Comparison of ENCODE assay signal across 28 cellular contexts in genomic region chr12:93169536-93169935, GRCh38.
DNase-seq lines count a peak whose midpoint lies in the region; ATAC-seq, FAIRE-seq and TF ChIP-seq lines count a peak whose summit lies in the region.
"Had no signal": no experiment of that assay in that cellular context is flagged by ENCODE, and none has a peak within 500 bp of the region (broad histone marks: within the 10 kb centered on the region; RNA-seq: fewer than 3 reads in every experiment).

No MANE protein-coding gene starts in this region.

- CTCF ChIA-PET in HEK293 (lab: Yijun Ruan, JAX) (no interaction called here), K562 (lab: Yijun Ruan, JAX; ENCODE audit: low intra/inter-chr PET ratio) (no interaction called here)

- POLR2A ChIA-PET in HEK293 (lab: Yijun Ruan, JAX): no interaction called here
- POLR2A ChIA-PET in K562 (lab: Yijun Ruan, JAX): interaction anchor here (1.1 kb wide), 1 partner anchor 17 kb away, joined by 3 read pairs; no protein-coding TSS in a partner anchor

- no peaks in the 10 kb centered on the region for H3K9me1 ChIP-seq in K562 (ENCODE audit: control insufficient read depth, insufficient read depth, low read length)

- H3K79me1 ChIP-seq in H9 (ENCODE audit: insufficient read depth, low read depth, low read length, poor library complexity, severe bottlenecking): no peaks in the 10 kb centered on the region

- H2BK20ac ChIP-seq in H9 (ENCODE audit: low read depth, low read length, poor library complexity, severe bottlenecking): no peak overlapping the region

- ATAC-seq in K562: no peak
- ATAC-seq in stimulated activated naive B cell treated with anti-CD40 and anti-IgM and Interleukin-4, amounts not matched to agents 10 μg/mL and 1 μg/mL and 100 μg/mL, for 72 hours (replicated peaks): no peak
- ATAC-seq: GM12878 had no signal

- H4K20me1 ChIP-seq in K562 (replicated peaks; ENCODE audit: control insufficient read depth, insufficient read depth, low read length) (no peaks in the 10 kb centered on the region), H9 (ENCODE audit: control insufficient read depth, insufficient read depth, insufficient read length) (no peaks in the 10 kb centered on the region)
- H4K20me1 ChIP-seq: BLaER1 had no signal

- H3K36me3 ChIP-seq in HEK293 (ENCODE audit: control insufficient read depth in 2 of 2, insufficient read depth in 1 of 2, low read length in 2 of 2) (no peaks in the 10 kb centered on the region), SK-N-MC (ENCODE audit: insufficient read depth, low read length) (no peaks in the 10 kb centered on the region), K562 (ENCODE audit: control insufficient read depth, insufficient read depth, low read length) (no peaks in the 10 kb centered on the region)
- H3K36me3 ChIP-seq: BE2C, BLaER1 had no signal

- no peak overlapping the region for H4K5ac ChIP-seq in H9 (ENCODE audit: insufficient read length, low read depth, low read length)

- H4K8ac ChIP-seq in H9 (replicated peaks; ENCODE audit: insufficient read length, low read depth, low read length): no peak overlapping the region

- intact Hi-C loops in K562 (cut with micrococcal nuclease): no loop called here

- peaks cover 0 to 4% of the 10 kb centered on the region in 2 donors for H3K36me3 Mint-ChIP-seq in stimulated activated naive B cell treated with anti-CD40 and anti-IgM and Interleukin-4, amounts not matched to agents 10 μg/mL and 1 μg/mL and 100 μg/mL, for 72 hours
- H3K36me3 Mint-ChIP-seq in H9 (ENCODE audit: insufficient read depth in 1 of 3, low read depth in 3 of 3): no peaks in the 10 kb centered on the region
- H3K36me3 Mint-ChIP-seq: CD14-positive monocyte; CD4-positive, alpha-beta memory T cell; CD4-positive, CD25-positive, alpha-beta regulatory T cell; CD8-positive, alpha-beta memory T cell had no signal

- no peak overlapping the region for H2BK12ac ChIP-seq in H9 (ENCODE audit: insufficient read length, low read depth, low read length)

- H3K27me3 ChIP-seq in K562 (ENCODE audit: control insufficient read depth in 2 of 2, insufficient read depth in 2 of 2, low read length in 2 of 2): no peaks in the 10 kb centered on the region
- peaks cover 2% of the 10 kb centered on the region; the same call in 1 of the 2 replicates for H3K27me3 ChIP-seq in H9 (ENCODE audit: insufficient read depth, low read length)
- H3K27me3 ChIP-seq: BE2C, BLaER1 had no signal

- H3K4me2 ChIP-seq in K562 (ENCODE audit: insufficient read depth, low read length): no peak overlapping the region
- H3K4me2 ChIP-seq in H9 (ENCODE audit: insufficient read depth, insufficient read length, low read length): no peak overlapping the region

- H3K23ac ChIP-seq in H9 (ENCODE audit: insufficient read length, low read depth, low read length): no peak overlapping the region

- H3K79me2 ChIP-seq in K562 (ENCODE audit: control insufficient read depth, insufficient read depth, low read length): no peaks in the 10 kb centered on the region
- H3K79me2 ChIP-seq in H9 (ENCODE audit: insufficient read depth, low read length): no peaks in the 10 kb centered on the region

- H2AK5ac ChIP-seq in H9 (ENCODE audit: insufficient read length, low read length): no peak overlapping the region

- H3K9me3 ChIP-seq in HEK293 (ENCODE audit: control insufficient read depth, insufficient read depth, low read depth, low read length) (no peaks in the 10 kb centered on the region), SK-N-MC (ENCODE audit: low read depth, low read length) (no peaks in the 10 kb centered on the region), K562 (replicated peaks; ENCODE audit: control insufficient read depth, insufficient read depth, low read depth, low read length) (no peaks in the 10 kb centered on the region), H9 (ENCODE audit: control insufficient read depth, low read depth, low read length) (no peaks in the 10 kb centered on the region)
- H3K9me3 ChIP-seq: BE2C had no signal

- no peak for TF ChIP-seq EP300 in K562 (IDR thresholded peaks at IDR 0.05; ENCODE audit: low read length)

- no peak overlapping the region for H2BK5ac ChIP-seq in H9 (ENCODE audit: insufficient read length, low read length)

- no peak for TF ChIP-seq POLR2A in K562 (conservative IDR thresholded peaks at IDR 0.05)

- no peak overlapping the region for H4K91ac ChIP-seq in H9 (ENCODE audit: insufficient read length, low read depth, low read length)

- H3K4me1 ChIP-seq in HEK293 (ENCODE audit: control insufficient read depth, insufficient read depth, low read length): peaks cover 10% of the 10 kb centered on the region
- no peaks in the 10 kb centered on the region; a peak in 1 of 5 replicates for H3K4me1 ChIP-seq in K562 (replicated peaks in 1 of 2; ENCODE audit: control insufficient read depth in 2 of 2, insufficient read depth in 2 of 2, low read length in 2 of 2)
- no peaks in the 10 kb centered on the region for H3K4me1 ChIP-seq in H9 (ENCODE audit: insufficient read depth, low read length)

- H3K4ac ChIP-seq in H9 (ENCODE audit: low read depth, low read length): no peak overlapping the region

- no peak overlapping the region for H3K9ac ChIP-seq in SK-N-MC (ENCODE audit: insufficient read length)
- H3K9ac ChIP-seq in K562 (ENCODE audit: insufficient read depth in 1 of 2, low read depth in 2 of 2, low read length in 2 of 2): no peak overlapping the region
- H3K9ac ChIP-seq in H9 (ENCODE audit: extremely low read depth, insufficient read length, low read length): no peak overlapping the region
- H3K9ac ChIP-seq: BLaER1 had no signal

- peaks cover 4 to 9% of the 10 kb centered on the region in 2 donors for H3K9me3 Mint-ChIP-seq in stimulated activated naive B cell treated with anti-CD40 and anti-IgM and Interleukin-4, amounts not matched to agents 10 μg/mL and 1 μg/mL and 100 μg/mL, for 72 hours
- no peaks in the 10 kb centered on the region; a peak in 1 of 5 replicates for H3K9me3 Mint-ChIP-seq in H9
- H3K9me3 Mint-ChIP-seq: CD4-positive, alpha-beta memory T cell; CD4-positive, CD25-positive, alpha-beta regulatory T cell had no signal

- BruUV-seq in K562 (replicated peaks; lab: Mats Ljungman, UMichigan): no TSS peak

- no peak overlapping the region for H3T11ph ChIP-seq in H9 (ENCODE audit: low read length)

- H2AFZ ChIP-seq in K562 (ENCODE audit: low read depth, low read length): no peak overlapping the region
- no peak overlapping the region for H2AFZ ChIP-seq in H9 (ENCODE audit: low read length)

- no peak for TF ChIP-seq RAD21 in K562 (CRISPR knock-in tag; conservative IDR thresholded peaks at IDR 0.05 in 1 of 2, IDR thresholded peaks at IDR 0.05 in 1 of 2)

- no peaks in the 10 kb centered on the region for H3K23me2 ChIP-seq in H9 (ENCODE audit: insufficient read length, low read depth, low read length, poor library complexity, severe bottlenecking)

- in situ Hi-C loops in K562 (cut with MboI): no loop called here

- no peak overlapping the region for H3K27ac ChIP-seq in HEK293 (ENCODE audit: extremely low read depth, low read depth, low read length)
- H3K27ac ChIP-seq in SK-N-MC: peak overlapping the region; percentile 14; the same call in 1 of the 2 replicates
- no peak overlapping the region for H3K27ac ChIP-seq in K562 (ENCODE audit: extremely low read depth, low read depth, low read length)
- no peak overlapping the region for H3K27ac ChIP-seq in H9 (ENCODE audit: insufficient read length, low read depth, low read length)
- H3K27ac ChIP-seq: BLaER1 had no signal

- H3K56ac ChIP-seq in H9 (ENCODE audit: insufficient read length, low read depth, low read length): no peak overlapping the region

- H3K4me3 Mint-ChIP-seq in stimulated activated naive B cell treated with anti-CD40 and anti-IgM and Interleukin-4, amounts not matched to agents 10 μg/mL and 1 μg/mL and 100 μg/mL, for 72 hours: no peak overlapping the region
- H3K4me3 Mint-ChIP-seq in H9: no peak overlapping the region
- H3K4me3 Mint-ChIP-seq: CD14-positive monocyte; CD4-positive, alpha-beta memory T cell; CD4-positive, CD25-positive, alpha-beta regulatory T cell; CD8-positive, alpha-beta memory T cell had no signal

- H3K4me3 ChIP-seq in HEK293 (ENCODE audit: low read depth, low read length) (no peak overlapping the region), SK-N-MC (no peak overlapping the region), K562 (no peak overlapping the region)
- H3K4me3 ChIP-seq: BLaER1 had no signal

- no peak overlapping the region for H3K14ac ChIP-seq in H9 (ENCODE audit: insufficient read depth, low read length)

- no peak for DNase-seq in SK-N-MC (ENCODE audit: low read depth, low spot score)
- DNase-seq in K562 (ENCODE audit: extremely low read depth in 1 of 4, low spot score in 3 of 4): no peak
- no peak for DNase-seq in stimulated activated naive B cell treated with anti-CD40 and anti-IgM and Interleukin-4, amounts not matched to agents 10 μg/mL and 1 μg/mL and 100 μg/mL, for 72 hours
- no peak for DNase-seq in effector CD4-positive, alpha-beta T cell
- no peak for DNase-seq in H9
- no peak for DNase-seq in mucosa of gallbladder (ENCODE audit: low spot score)
- DNase-seq: 8988T; ACHN; BE2C; C1 segment of cervical spinal cord; CD4-positive, alpha-beta memory T cell; CD4-positive, CD25-positive, alpha-beta regulatory T cell; CD8-positive, alpha-beta memory T cell; COR-L47; DMS 273 treated with DMSO at 0.1 percent for 48 hours; DMS153; DMS53; DMS79; DND-41; EL; GDM1 had no signal

- H3K4me1 Mint-ChIP-seq in stimulated activated naive B cell treated with anti-CD40 and anti-IgM and Interleukin-4, amounts not matched to agents 10 μg/mL and 1 μg/mL and 100 μg/mL, for 72 hours: peaks cover 34 to 50% of the 10 kb centered on the region in 2 donors
- peaks cover 17 to 18% of the 10 kb centered on the region in 2 experiments for H3K4me1 Mint-ChIP-seq in H9

- no peak for FAIRE-seq in K562 (lab: Jason Lieb, UNC)
- FAIRE-seq: A204.1, GM12878, GM12892, GM18507 had no signal

- H3K27me3 Mint-ChIP-seq in stimulated activated naive B cell treated with anti-CD40 and anti-IgM and Interleukin-4, amounts not matched to agents 10 μg/mL and 1 μg/mL and 100 μg/mL, for 72 hours: no peaks in the 10 kb centered on the region
- peaks cover 61% of the 10 kb centered on the region for H3K27me3 Mint-ChIP-seq in H9 (ENCODE audit: low read depth)

- H2BK15ac ChIP-seq in H9 (ENCODE audit: low read depth, low read length): no peak overlapping the region

- H3K18ac ChIP-seq in H9 (ENCODE audit: insufficient read length, low read depth, low read length): no peak overlapping the region

- TF ChIP-seq CTCF in HEK293 (tag by site-specific recombination; IDR thresholded peaks at IDR 0.05): no peak
- TF ChIP-seq CTCF in K562 (IDR thresholded peaks at IDR 0.05 in 2 of 3, conservative IDR thresholded peaks at IDR 0.05 in 1 of 3; ENCODE audit: insufficient read depth in 2 of 3, low read depth in 1 of 3, low read length in 3 of 3): no peak
- TF ChIP-seq CTCF in H9 (conservative IDR thresholded peaks at IDR 0.05): no peak

- H3K27ac Mint-ChIP-seq in stimulated activated naive B cell treated with anti-CD40 and anti-IgM and Interleukin-4, amounts not matched to agents 10 μg/mL and 1 μg/mL and 100 μg/mL, for 72 hours: peak overlapping the region; percentile 20
- H3K27ac Mint-ChIP-seq in H9: no peak overlapping the region
- H3K27ac Mint-ChIP-seq: CD4-positive, alpha-beta memory T cell; CD4-positive, CD25-positive, alpha-beta regulatory T cell; CD8-positive, alpha-beta memory T cell had no signal

- no peak overlapping the region for H2BK120ac ChIP-seq in H9 (ENCODE audit: low read depth, low read length, poor library complexity, severe bottlenecking)

TF ChIP-seq in K562, 482 proteins besides CTCF, POLR2A, EP300 and RAD21 (continues in another document):
- no peak for TF ChIP-seq COPS2 (conservative IDR thresholded peaks at IDR 0.05)

Comparison
In these comparisons a context has a peak if more than half of its experiments do, and no peak if none do; other contexts are left out.
1. Of the 44 proteins assayed by ChIP-seq in both K562 and HEK293: peak only in K562: none; only in HEK293: none; in both: ZNF121; in neither: 43.